25 cellular contexts compared by ENCODE assay signal in the genomic region with DNA sequence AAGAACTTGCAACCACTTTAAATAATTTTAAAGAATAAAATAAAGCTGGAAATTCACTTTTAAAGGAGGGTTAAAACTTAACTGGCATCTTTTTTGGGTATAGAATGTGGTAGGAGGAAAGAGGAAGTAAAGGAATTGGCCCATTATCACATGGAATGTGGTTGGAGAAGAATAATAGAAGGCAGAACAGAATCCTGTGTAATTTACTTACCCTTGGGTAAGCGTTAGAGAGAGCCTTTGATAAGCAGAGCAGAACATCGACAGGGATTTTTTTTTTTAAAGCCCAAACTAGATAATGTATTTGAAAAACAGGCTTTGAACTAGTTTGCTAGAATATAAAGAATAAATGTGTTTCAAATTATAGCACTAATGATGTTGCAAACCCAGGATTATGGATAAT.
A peak's percentile ranks its signal among the peaks of the same experiment; 100 is the strongest.
DNase-seq lines count a peak whose midpoint lies in the region; ATAC-seq and TF ChIP-seq lines count a peak whose summit lies in the region.
"Had no signal": no experiment of that assay in that cellular context is flagged by ENCODE, and none has a peak within 500 bp of the region (broad histone marks: within the 10 kb centered on the region; RNA-seq: fewer than 3 reads in every experiment).

No MANE protein-coding gene starts in this region.

- TF ChIP-seq POLR2A in prostate gland (IDR thresholded peaks at IDR 0.05) = no peak

- H3K4me2 ChIP-seq in BLaER1 treated with 17β-estradiol and CSF1 and Interleukin-3, amounts not matched to agents 10 nM and 100 nM = peak overlapping the region in 8 of 11 experiments; percentile 3 to 59 (median 39); a peak in 9 of 22 replicates
- peak overlapping the region; percentile 57 for H3K4me2 ChIP-seq in hepatocyte

- no peak overlapping the region for H3K4me3 ChIP-seq in BLaER1 treated with 17β-estradiol and CSF1 and Interleukin-3, amounts not matched to agents 10 nM and 100 nM
- H3K4me3 ChIP-seq in hepatocyte (no peak overlapping the region), prostate gland (no peak overlapping the region), lower lobe of right lung (no peak overlapping the region)
- H3K4me3 ChIP-seq: ascending aorta, left lung, mucosa of descending colon, spleen, suprapubic skin, vagina had no signal

- H3K36me3 ChIP-seq in BLaER1 treated with 17β-estradiol and CSF1 and Interleukin-3, amounts not matched to agents 10 nM and 100 nM = no peaks in the 10 kb centered on the region
- H3K36me3 ChIP-seq in hepatocyte (replicated peaks; ENCODE audit: insufficient read depth, low read depth) (no peaks in the 10 kb centered on the region), prostate gland (no peaks in the 10 kb centered on the region), lower lobe of right lung (no peaks in the 10 kb centered on the region)
- H3K36me3 ChIP-seq: ascending aorta, left lung, spleen, suprapubic skin, vagina had no signal

- ATAC-seq in lower lobe of right lung (no peak), HG02610 (IDR thresholded peaks at IDR 0.05; ENCODE audit: unreplicated experiment) (no peak)
- ATAC-seq: activated CD8-positive, alpha-beta T cell treated with anti-CD3 and anti-CD28 coated beads, Interleukin-2, amount 10 ng/mL, durations not matched to agents 7 days and 5 days; left lung; mucosa of descending colon; stimulated activated effector memory CD8-positive, alpha-beta T cell treated with anti-CD3 and anti-CD28 coated beads, Interleukin-12 subunit alpha, Interleukin-12 subunit beta, amount 100 ng/mL, for 72 hours; T-cell had no signal

- H3K27me3 ChIP-seq in BLaER1 treated with 17β-estradiol and CSF1 and Interleukin-3, amounts not matched to agents 10 nM and 100 nM = no peaks in the 10 kb centered on the region
- H3K27me3 ChIP-seq in hepatocyte (no peaks in the 10 kb centered on the region), prostate gland (replicated peaks; ENCODE audit: insufficient read depth) (no peaks in the 10 kb centered on the region), lower lobe of right lung (ENCODE audit: low read depth) (no peaks in the 10 kb centered on the region)
- H3K27me3 ChIP-seq: ascending aorta, left lung, spleen, suprapubic skin, vagina had no signal

- TF ChIP-seq RAD21 in Ishikawa (IDR thresholded peaks at IDR 0.05; ENCODE audit: low read depth) = no peak

- no peak overlapping the region for H3K27ac ChIP-seq in BLaER1 treated with 17β-estradiol and CSF1 and Interleukin-3, amounts not matched to agents 10 nM and 100 nM
- H3K27ac ChIP-seq in hepatocyte = peak overlapping the region; percentile 67
- peak overlapping the region; percentile 39 to 66 for H3K27ac ChIP-seq in prostate gland
- H3K27ac ChIP-seq in lower lobe of right lung = no peak overlapping the region
- H3K27ac ChIP-seq: ascending aorta, left lung, spleen, suprapubic skin, vagina had no signal

- peaks cover 9 to 25% (median 11%) of the 10 kb centered on the region in 10 experiments; a peak in 17 of 20 replicates for H3K4me1 ChIP-seq in BLaER1 treated with 17β-estradiol and CSF1 and Interleukin-3, amounts not matched to agents 10 nM and 100 nM
- H3K4me1 ChIP-seq in hepatocyte (ENCODE audit: insufficient read depth) (peaks cover 19% of the 10 kb centered on the region), prostate gland (replicated peaks) (no peaks in the 10 kb centered on the region), lower lobe of right lung (no peaks in the 10 kb centered on the region)
- H3K4me1 ChIP-seq: ascending aorta, left lung, vagina had no signal

- intact Hi-C loops in prostate gland (cut with DNase I) (no loop called here), lower lobe of right lung (cut with DNase I) (no loop called here)

- no peak overlapping the region for H3K9ac ChIP-seq in BLaER1 treated with 17β-estradiol and CSF1 and Interleukin-3, amounts not matched to agents 10 nM and 100 nM

- WGBS in hepatocyte (ENCODE audit: low lambda C conversion rate, missing lambda C conversion rate) = 14% methylated on average over 2 of the region's 2 CpGs
- 18% methylated on average over 2 of the region's 2 CpGs for WGBS in prostate gland

- peak overlapping the region; percentile 3 for H2AFZ ChIP-seq in hepatocyte

- H3K9me3 ChIP-seq in BLaER1 treated with 17β-estradiol and CSF1 and Interleukin-3, amounts not matched to agents 10 nM and 100 nM (replicated peaks in 1 of 11) = no peaks in the 10 kb centered on the region
- H3K9me3 ChIP-seq in hepatocyte (ENCODE audit: low read depth) (no peaks in the 10 kb centered on the region), prostate gland (no peaks in the 10 kb centered on the region), lower lobe of right lung (no peaks in the 10 kb centered on the region)
- H3K9me3 ChIP-seq: ascending aorta, left lung, mucosa of descending colon, spleen, suprapubic skin, vagina had no signal

- peak; percentile 4; the same call in 1 of the 2 replicates for TF ChIP-seq EP300 in Ishikawa (IDR thresholded peaks at IDR 0.05; ENCODE audit: borderline replicate concordance)

- H4K20me1 ChIP-seq in BLaER1 treated with 17β-estradiol and CSF1 and Interleukin-3, amounts not matched to agents 10 nM and 100 nM = no peaks in the 10 kb centered on the region; a peak in 1 of 22 replicates
- H4K20me1 ChIP-seq in hepatocyte (ENCODE audit: insufficient read depth, poor library complexity, severe bottlenecking) = no peaks in the 10 kb centered on the region

- H3K79me2 ChIP-seq in hepatocyte = no peaks in the 10 kb centered on the region

- no peaks in the 10 kb centered on the region for H3K9me2 ChIP-seq in hepatocyte (replicated peaks; ENCODE audit: insufficient read depth)

- TF ChIP-seq CTCF in hepatocyte (IDR thresholded peaks at IDR 0.05; ENCODE audit: poor library complexity) (no peak), prostate gland (IDR thresholded peaks at IDR 0.05) (no peak), lower lobe of right lung (IDR thresholded peaks at IDR 0.05) (no peak)

- no peak for DNase-seq in hepatocyte (ENCODE audit: low spot score)
- no peak for DNase-seq in prostate gland (ENCODE audit: low spot score)
- DNase-seq in AML-193 (lab: John Stamatoyannopoulos, UW) = no peak
- DNase-seq in lower lobe of right lung = no peak
- DNase-seq: activated CD4-positive, CD25-positive, alpha-beta regulatory T cell treated with anti-CD3 and anti-CD28 coated beads, Interleukin-2, amount 50 U/mL, for 72 hours; activated CD8-positive, alpha-beta T cell treated with anti-CD3 and anti-CD28 coated beads, Interleukin-2, amount 10 ng/mL, durations not matched to agents 7 days and 5 days; activated effector memory CD4-positive, alpha-beta T cell treated with Interleukin-2 at 50 U/mL for 16 hours; activated naive CD8-positive, alpha-beta T cell treated with anti-CD3 and anti-CD28 coated beads for 36 hours; activated T-cell treated with anti-CD3 and anti-CD28 coated beads for 4 hours; CD4-positive, alpha-beta memory T cell; left lung; mucosa of descending colon; NCI-H1417 treated with DMSO at 0.1 percent for 48 hours; NCI-H446; SHP77; spleen; stimulated activated CD4-positive, alpha-beta T cell treated with anti-CD3 and anti-CD28 coated beads, Interleukin-2, amount 100 ng/mL, for 48 hours; T-cell had no signal

TF ChIP-seq in Ishikawa, 13 proteins besides CTCF, POLR2A, EP300 and RAD21:
- TF ChIP-seq CEBPB (IDR thresholded peaks at IDR 0.05) (no peak), ZBTB7A (IDR thresholded peaks at IDR 0.05; ENCODE audit: low read depth) (no peak), TEAD4 (IDR thresholded peaks at IDR 0.05) (no peak)
- TF ChIP-seq, protein P1, sequence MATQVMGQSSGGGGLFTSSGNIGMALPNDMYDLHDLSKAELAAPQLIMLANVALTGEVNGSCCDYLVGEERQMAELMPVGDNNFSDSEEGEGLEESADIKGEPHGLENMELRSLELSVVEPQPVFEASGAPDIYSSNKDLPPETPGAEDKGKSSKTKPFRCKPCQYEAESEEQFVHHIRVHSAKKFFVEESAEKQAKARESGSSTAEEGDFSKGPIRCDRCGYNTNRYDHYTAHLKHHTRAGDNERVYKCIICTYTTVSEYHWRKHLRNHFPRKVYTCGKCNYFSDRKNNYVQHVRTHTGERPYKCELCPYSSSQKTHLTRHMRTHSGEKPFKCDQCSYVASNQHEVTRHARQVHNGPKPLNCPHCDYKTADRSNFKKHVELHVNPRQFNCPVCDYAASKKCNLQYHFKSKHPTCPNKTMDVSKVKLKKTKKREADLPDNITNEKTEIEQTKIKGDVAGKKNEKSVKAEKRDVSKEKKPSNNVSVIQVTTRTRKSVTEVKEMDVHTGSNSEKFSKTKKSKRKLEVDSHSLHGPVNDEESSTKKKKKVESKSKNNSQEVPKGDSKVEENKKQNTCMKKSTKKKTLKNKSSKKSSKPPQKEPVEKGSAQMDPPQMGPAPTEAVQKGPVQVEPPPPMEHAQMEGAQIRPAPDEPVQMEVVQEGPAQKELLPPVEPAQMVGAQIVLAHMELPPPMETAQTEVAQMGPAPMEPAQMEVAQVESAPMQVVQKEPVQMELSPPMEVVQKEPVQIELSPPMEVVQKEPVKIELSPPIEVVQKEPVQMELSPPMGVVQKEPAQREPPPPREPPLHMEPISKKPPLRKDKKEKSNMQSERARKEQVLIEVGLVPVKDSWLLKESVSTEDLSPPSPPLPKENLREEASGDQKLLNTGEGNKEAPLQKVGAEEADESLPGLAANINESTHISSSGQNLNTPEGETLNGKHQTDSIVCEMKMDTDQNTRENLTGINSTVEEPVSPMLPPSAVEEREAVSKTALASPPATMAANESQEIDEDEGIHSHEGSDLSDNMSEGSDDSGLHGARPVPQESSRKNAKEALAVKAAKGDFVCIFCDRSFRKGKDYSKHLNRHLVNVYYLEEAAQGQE (IDR thresholded peaks at IDR 0.05; ENCODE audit: low read depth) = no peak

Comparison
In these comparisons a context has a peak if more than half of its experiments do, and no peak if none do; other contexts are left out.
1. H3K27ac ChIP-seq: peak in hepatocyte (single experiment) and prostate gland (2 of 2); none in BLaER1 treated with 17β-estradiol and CSF1 and Interleukin-3, amounts not matched to agents 10 nM and 100 nM (0 of 11) and lower lobe of right lung (single experiment).